1 cellular context compared by ENCODE assay signal in the genomic region with DNA sequence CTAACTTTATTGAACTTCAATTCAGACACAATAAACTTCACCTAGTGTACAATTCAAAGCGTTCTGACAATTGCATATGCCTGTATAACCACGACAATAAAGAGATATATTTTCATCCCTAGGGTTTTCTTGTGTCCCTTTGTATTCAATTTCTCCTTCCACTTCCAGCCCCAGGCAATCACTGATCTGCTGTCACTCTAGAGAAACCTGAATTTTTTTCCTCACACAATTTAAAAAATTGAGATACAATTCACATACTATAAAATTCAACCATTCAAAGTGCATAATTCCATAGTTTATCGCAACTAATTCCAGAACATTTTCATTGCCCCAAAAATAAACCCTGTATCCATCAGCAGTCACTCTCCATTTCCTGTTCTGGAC.
A peak's percentile ranks its signal among the peaks of the same experiment; 100 is the strongest.
TF ChIP-seq lines count a peak whose summit lies in the region.

No MANE protein-coding gene starts in this region.

TF ChIP-seq in HepG2, 621 proteins besides CTCF, POLR2A, EP300 and RAD21:
- TF ChIP-seq ZSCAN22 (CRISPR knock-in tag; IDR thresholded peaks at IDR 0.05) (no peak), ZNF317 (CRISPR knock-in tag; IDR thresholded peaks at IDR 0.05) (peak; percentile 97), ZMYM3 (CRISPR knock-in tag; IDR thresholded peaks at IDR 0.05) (no peak), TBX3 (IDR thresholded peaks at IDR 0.05; ENCODE audit: borderline replicate concordance) (no peak), ASH2L (IDR thresholded peaks at IDR 0.05; ENCODE audit: insufficient read length, low read depth, low read length) (peak; percentile 3)
- TF ChIP-seq, protein P1, sequence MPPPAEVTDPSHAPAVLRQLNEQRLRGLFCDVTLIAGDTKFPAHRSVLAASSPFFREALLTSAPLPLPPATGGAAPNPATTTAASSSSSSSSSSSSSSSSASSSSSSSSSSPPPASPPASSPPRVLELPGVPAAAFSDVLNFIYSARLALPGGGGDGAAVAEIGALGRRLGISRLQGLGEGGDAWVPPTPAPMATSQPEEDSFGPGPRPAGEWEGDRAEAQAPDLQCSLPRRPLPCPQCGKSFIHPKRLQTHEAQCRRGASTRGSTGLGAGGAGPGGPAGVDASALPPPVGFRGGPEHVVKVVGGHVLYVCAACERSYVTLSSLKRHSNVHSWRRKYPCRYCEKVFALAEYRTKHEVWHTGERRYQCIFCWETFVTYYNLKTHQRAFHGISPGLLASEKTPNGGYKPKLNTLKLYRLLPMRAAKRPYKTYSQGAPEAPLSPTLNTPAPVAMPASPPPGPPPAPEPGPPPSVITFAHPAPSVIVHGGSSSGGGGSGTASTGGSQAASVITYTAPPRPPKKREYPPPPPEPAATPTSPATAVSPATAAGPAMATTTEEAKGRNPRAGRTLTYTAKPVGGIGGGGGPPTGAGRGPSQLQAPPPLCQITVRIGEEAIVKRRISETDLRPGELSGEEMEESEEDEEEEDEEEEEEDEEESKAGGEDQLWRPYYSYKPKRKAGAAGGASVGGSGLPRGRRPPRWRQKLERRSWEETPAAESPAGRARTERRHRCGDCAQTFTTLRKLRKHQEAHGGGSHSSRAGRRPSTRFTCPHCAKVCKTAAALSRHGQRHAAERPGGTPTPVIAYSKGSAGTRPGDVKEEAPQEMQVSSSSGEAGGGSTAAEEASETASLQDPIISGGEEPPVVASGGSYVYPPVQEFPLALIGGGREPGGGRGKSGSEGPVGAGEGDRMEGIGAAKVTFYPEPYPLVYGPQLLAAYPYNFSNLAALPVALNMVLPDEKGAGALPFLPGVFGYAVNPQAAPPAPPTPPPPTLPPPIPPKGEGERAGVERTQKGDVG (CRISPR knock-in tag; IDR thresholded peaks at IDR 0.05; ENCODE audit: borderline replicate concordance) = no peak
- TF ChIP-seq, protein P2, sequence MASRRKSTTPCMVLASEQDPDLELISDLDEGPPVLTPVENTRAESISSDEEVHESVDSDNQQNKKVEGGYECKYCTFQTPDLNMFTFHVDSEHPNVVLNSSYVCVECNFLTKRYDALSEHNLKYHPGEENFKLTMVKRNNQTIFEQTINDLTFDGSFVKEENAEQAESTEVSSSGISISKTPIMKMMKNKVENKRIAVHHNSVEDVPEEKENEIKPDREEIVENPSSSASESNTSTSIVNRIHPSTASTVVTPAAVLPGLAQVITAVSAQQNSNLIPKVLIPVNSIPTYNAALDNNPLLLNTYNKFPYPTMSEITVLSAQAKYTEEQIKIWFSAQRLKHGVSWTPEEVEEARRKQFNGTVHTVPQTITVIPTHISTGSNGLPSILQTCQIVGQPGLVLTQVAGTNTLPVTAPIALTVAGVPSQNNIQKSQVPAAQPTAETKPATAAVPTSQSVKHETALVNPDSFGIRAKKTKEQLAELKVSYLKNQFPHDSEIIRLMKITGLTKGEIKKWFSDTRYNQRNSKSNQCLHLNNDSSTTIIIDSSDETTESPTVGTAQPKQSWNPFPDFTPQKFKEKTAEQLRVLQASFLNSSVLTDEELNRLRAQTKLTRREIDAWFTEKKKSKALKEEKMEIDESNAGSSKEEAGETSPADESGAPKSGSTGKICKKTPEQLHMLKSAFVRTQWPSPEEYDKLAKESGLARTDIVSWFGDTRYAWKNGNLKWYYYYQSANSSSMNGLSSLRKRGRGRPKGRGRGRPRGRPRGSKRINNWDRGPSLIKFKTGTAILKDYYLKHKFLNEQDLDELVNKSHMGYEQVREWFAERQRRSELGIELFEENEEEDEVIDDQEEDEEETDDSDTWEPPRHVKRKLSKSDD (CRISPR knock-in tag; IDR thresholded peaks at IDR 0.05; ENCODE audit: low read depth) = no peak
TF ChIP-seq in HepG2: peak in this region for 2.
